ENCODE assay signal across 8 cellular contexts in the genomic region with DNA sequence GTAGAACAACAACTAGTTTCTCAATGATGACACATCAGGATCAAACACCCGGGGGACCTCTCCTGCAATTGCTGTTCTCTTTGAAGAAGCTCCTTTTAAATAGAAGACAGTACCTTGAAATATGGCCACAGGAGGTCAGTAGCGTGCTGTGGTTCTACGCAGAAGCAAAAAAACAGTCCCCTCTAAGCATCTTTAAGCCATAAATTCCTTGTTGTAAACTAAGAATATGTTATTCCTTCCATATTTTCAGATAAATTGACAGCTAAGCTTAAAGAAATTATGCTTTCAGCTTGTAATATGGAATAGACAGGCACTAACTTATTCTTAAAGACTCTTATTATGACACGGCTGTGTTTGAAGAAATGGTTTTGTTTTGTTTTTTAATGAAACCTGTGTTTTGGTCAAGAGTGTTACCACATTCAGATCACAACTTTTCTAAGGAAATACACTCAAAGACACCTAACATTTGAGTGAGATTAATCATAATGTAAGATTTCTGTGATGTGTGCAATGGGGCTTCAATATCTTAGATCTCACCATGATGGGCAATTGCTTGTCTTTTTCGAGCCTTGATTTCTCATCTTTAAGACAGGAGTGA. TPM values are rescaled to one million over a fixed set of nuclear protein-coding genes. Genes with fewer than 3 reads are reported as not detected.
A peak's percentile ranks its signal among the peaks of the same experiment; 100 is the strongest.
DNase-seq lines count a peak whose midpoint lies in the region; ATAC-seq and TF ChIP-seq lines count a peak whose summit lies in the region.

No MANE protein-coding gene starts in this region.

- in situ Hi-C loops in Caki2 (cut with HindIII; ENCODE audit: low pct_unique_long_range_greater_than_20kb, low sequenced_read_pairs), result no loop called here

- no peak overlapping the region for H3K4me3 ChIP-seq in WI38 (ENCODE audit: low read depth, low read length)

- ATAC-seq in left lobe of liver (peak; percentile 87), HG03045 (IDR thresholded peaks at IDR 0.05; ENCODE audit: unreplicated experiment) (no peak)

- no peaks in the 10 kb centered on the region for H3K4me1 Mint-ChIP-seq in chondrocyte (ENCODE audit: low read depth)

- DNase-seq in Caki2 (ENCODE audit: low read depth) (peak; percentile 68), GOT3 (lab: John Stamatoyannopoulos, UW) (peak; percentile 42), NCI-H2227 (lab: John Stamatoyannopoulos, UW; ENCODE audit: unreplicated experiment) (peak; percentile 48), chondrocyte (ENCODE audit: low spot score) (no peak), left lobe of liver (ENCODE audit: low spot score) (no peak)
- DNase-seq in stimulated activated CD4-positive, alpha-beta T cell treated with anti-CD3 and anti-CD28 coated beads, TNF-alpha, amount 100 ng/mL, for 1 hour (ENCODE audit: low read depth in 3 of 3, low spot score in 1 of 3), result peak in 2 of 3 donors; percentile 7

- no peaks in the 10 kb centered on the region for H3K9me3 Mint-ChIP-seq in chondrocyte (ENCODE audit: low read depth)

- H3K27me3 Mint-ChIP-seq in chondrocyte (ENCODE audit: low read depth), result peaks cover 12% of the 10 kb centered on the region

- H3K36me3 Mint-ChIP-seq in chondrocyte (ENCODE audit: low read depth), result peaks cover 2% of the 10 kb centered on the region

- H3K27ac Mint-ChIP-seq in chondrocyte (ENCODE audit: unreplicated experiment), result no peak overlapping the region

- no peak overlapping the region for H3K4me3 Mint-ChIP-seq in chondrocyte (ENCODE audit: unreplicated experiment)

- TF ChIP-seq CTCF in WI38 (IDR thresholded peaks at IDR 0.05; ENCODE audit: low read depth, low read length) (peak; percentile 47; the same call in 1 of the 2 replicates), chondrocyte (IDR thresholded peaks at IDR 0.05) (peak; percentile 92)

RNA-seq across cellular contexts. Expression of gene IL20RA, which starts 49.7 kb away (rescaled TPM):
- total RNA-seq in Caki2 (2014; rRNA removed; shearing (Covaris generic); ENCODE audit: low replicate concordance), result not detected in 2 replicates
- 0.22 TPM in 1 of 3 replicates, not detected in the others for total RNA-seq in chondrocyte
- total RNA-seq in left lobe of liver, result 0.60 TPM

Comparison
In these comparisons a context has a peak if more than half of its experiments do, and no peak if none do; other contexts are left out.
1. DNase-seq: peak in Caki2 (single experiment), GOT3 (single experiment), NCI-H2227 (single experiment) and stimulated activated CD4-positive, alpha-beta T cell treated with anti-CD3 and anti-CD28 coated beads, TNF-alpha, amount 100 ng/mL, for 1 hour (2 of 3); none in chondrocyte (single experiment) and left lobe of liver (single experiment).